23 cellular contexts compared by ENCODE assay signal in the genomic region with DNA sequence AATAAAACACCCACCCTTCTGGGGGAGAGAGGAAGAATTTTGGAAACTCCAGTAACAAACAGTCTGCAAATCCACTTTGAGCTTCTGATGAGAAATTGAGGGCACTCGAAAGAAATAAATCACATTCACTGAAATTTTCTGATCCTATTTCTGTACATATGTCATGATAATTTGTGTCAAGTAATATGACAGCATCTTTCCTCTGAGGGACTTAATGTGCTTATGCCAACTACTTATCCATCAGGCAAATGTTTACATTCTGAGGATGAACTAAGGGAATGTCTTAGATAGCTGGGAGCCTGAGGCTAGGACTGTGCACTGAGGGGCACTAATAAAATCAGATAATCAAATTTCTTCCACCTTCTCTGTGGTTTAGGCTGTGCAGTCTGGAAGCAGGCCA.
"Had no signal": no experiment of that assay in that cellular context is flagged by ENCODE, and none has a peak within 500 bp of the region (broad histone marks: within the 10 kb centered on the region; RNA-seq: fewer than 3 reads in every experiment).

No MANE protein-coding gene starts in this region.

- H3K4me1 ChIP-seq: stomach, suprapubic skin, testis, thyroid gland, tibial artery, transverse colon, upper lobe of left lung, upper lobe of right lung, uterus, vagina had no signal

- DNase-seq: stimulated activated CD4-positive, alpha-beta T cell treated with anti-CD3 and anti-CD28 coated beads, Interleukin-2, amount 100 ng/mL, for 48 hours; stimulated activated CD4-positive, alpha-beta T cell treated with anti-CD3 and anti-CD28 coated beads, Interleukin-4, amount 100 ng/mL, for 1 hour; stimulated activated CD4-positive, alpha-beta T cell treated with anti-CD3 and anti-CD28 coated beads, Interleukin-4, amount 100 ng/mL, for 24 hours; stimulated activated CD4-positive, alpha-beta T cell treated with anti-CD3 and anti-CD28 coated beads, Interleukin-4, amount 100 ng/mL, for 4 hours; stimulated activated CD8-positive, alpha-beta memory T cell treated with anti-CD3 and anti-CD28 coated beads, Interleukin-4, amount 100 ng/mL, for 48 hours; stimulated activated naive B cell treated with anti-CD40 and anti-IgM and Interleukin-4, amounts not matched to agents 10 μg/mL and 1 μg/mL and 100 μg/mL, for 72 hours; stimulated activated naive CD4-positive, alpha-beta T cell; stimulated activated naive CD4-positive, alpha-beta T cell treated with Interleukin-2 at 50 U/mL for 16 hours; stimulated activated naive CD8-positive, alpha-beta T cell treated with anti-CD3 and anti-CD28 coated beads, Interleukin-15, amount 100 ng/mL, for 72 hours; stimulated activated naive CD8-positive, alpha-beta T cell treated with anti-CD3 and anti-CD28 coated beads, Interleukin-15, Interleukin-2, amounts not matched to agents 100 U/mL and 50 U/mL, for 24 hours; stomach; substantia nigra; testis; thyroid gland; tibial artery; transverse colon; trophoblast cell; upper lobe of left lung; upper lobe of right lung; uterus had no signal

- H3K27me3 ChIP-seq: stomach, suprapubic skin, testis, thyroid gland, tibial artery, transverse colon, upper lobe of left lung, upper lobe of right lung, uterus, vagina had no signal

- H3K4me3 ChIP-seq: stomach, suprapubic skin, testis, thoracic aorta, thyroid gland, tibial artery, transverse colon, upper lobe of left lung, upper lobe of right lung, uterus, vagina had no signal

- H3K36me3 ChIP-seq: suprapubic skin, thoracic aorta, thyroid gland, tibial artery, transverse colon, upper lobe of left lung, upper lobe of right lung, uterus, vagina had no signal

- H3K27ac ChIP-seq: stomach, suprapubic skin, testis, thoracic aorta, thyroid gland, tibial artery, transverse colon, upper lobe of left lung, upper lobe of right lung, uterus, vagina had no signal

- H3K9me3 ChIP-seq: stomach, suprapubic skin, testis, thoracic aorta, thyroid gland, tibial artery, transverse colon, upper lobe of left lung, upper lobe of right lung, uterus, vagina had no signal
